8 cellular contexts compared by ENCODE assay signal in the genomic region with DNA sequence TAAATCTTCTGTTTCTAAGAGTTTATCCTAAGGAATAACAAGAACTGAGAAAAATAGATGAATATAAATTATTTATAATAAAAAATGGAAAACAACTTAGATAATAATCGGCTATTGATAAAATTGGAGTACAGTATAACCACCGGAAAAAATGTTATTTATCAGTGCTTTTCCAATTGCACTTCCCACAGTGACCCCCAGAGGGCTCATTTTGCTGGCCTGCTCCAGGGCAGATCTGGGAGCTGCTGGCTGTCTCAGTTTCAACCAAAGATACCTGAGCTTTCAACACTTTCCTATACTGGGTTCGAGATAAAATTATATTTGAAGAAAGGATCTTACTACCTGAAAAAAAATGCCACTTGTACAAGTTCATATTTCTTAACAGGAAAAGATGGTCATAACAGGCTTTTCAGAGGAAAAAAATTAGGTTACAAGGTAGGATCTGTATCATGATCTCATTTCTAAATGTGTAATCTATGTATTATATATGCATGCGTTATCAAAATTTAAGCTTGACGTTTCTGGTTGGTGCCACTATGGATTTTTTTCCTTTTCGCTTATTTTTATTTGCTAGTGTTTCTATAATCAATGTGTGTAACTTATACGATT.
DNase-seq lines count a peak whose midpoint lies in the region; ATAC-seq, FAIRE-seq and TF ChIP-seq lines count a peak whose summit lies in the region.

No MANE protein-coding gene starts in this region.

- ATAC-seq in GM21526 (IDR thresholded peaks at IDR 0.05; ENCODE audit: low FRiP score, unreplicated experiment) (peak; percentile 89), T-cell (replicated peaks in 1 of 4) (peak in 3 of 4 experiments; percentile 35 to 66 (median 49)), K562 (peak; percentile 87)

- H3K9me3 ChIP-seq in K562 (replicated peaks; ENCODE audit: control insufficient read depth, insufficient read depth, low read depth, low read length): no peaks in the 10 kb centered on the region

- peaks cover 0 to 3% of the 10 kb centered on the region in 2 donors for H3K27me3 Mint-ChIP-seq in T-cell

- POLR2A ChIA-PET in T-cell (lab: Charles Lee) (no interaction called here), K562 (lab: Yijun Ruan, JAX) (interaction anchor here (0.6 to 1.0 kb wide), 3 partner anchors 11 to 313 kb away, joined by 3 to 5 read pairs (median 4); no protein-coding TSS in a partner anchor)

- H3K27ac ChIP-seq in KMS-11: no peak overlapping the region
- no peak overlapping the region for H3K27ac ChIP-seq in K562 (ENCODE audit: extremely low read depth, low read depth, low read length)

- DNase-seq in GM03348 (ENCODE audit: low spot score): peak; percentile 77
- peak in 29 of 34 experiments; percentile 6 to 54 (median 28) for DNase-seq in T-cell
- peak; percentile 62 to 71 (median 65) for DNase-seq in K562 (ENCODE audit: extremely low read depth in 1 of 4, low spot score in 3 of 4)
- peak; percentile 48 for DNase-seq in iris pigment epithelial cell (ENCODE audit: low read depth)
- DNase-seq in stimulated activated CD4-positive, alpha-beta T cell treated with anti-CD3 and anti-CD28 coated beads, Interleukin-4, amount 100 ng/mL, for 1 hour: peak; percentile 51
- DNase-seq in T1000 (lab: John Stamatoyannopoulos, UW): no peak

- peaks cover 10% of the 10 kb centered on the region for H3K4me1 ChIP-seq in KMS-11 (ENCODE audit: low read depth, poor library complexity, severe bottlenecking)
- no peaks in the 10 kb centered on the region for H3K4me1 ChIP-seq in K562 (replicated peaks in 1 of 2; ENCODE audit: control insufficient read depth in 2 of 2, insufficient read depth in 2 of 2, low read length in 2 of 2)

- TF ChIP-seq CTCF in KMS-11 (conservative IDR thresholded peaks at IDR 0.05; ENCODE audit: low read depth, low read length) (peak; percentile 97), K562 (IDR thresholded peaks at IDR 0.05 in 2 of 3, conservative IDR thresholded peaks at IDR 0.05 in 1 of 3; ENCODE audit: insufficient read depth in 2 of 3, low read depth in 1 of 3, low read length in 3 of 3) (peak; percentile 73 to 83 (median 74))

- H3K4me3 ChIP-seq in KMS-11 (IDR thresholded peaks at IDR 0.05; ENCODE audit: insufficient read depth, low read depth, low read length) (no peak overlapping the region), K562 (no peak overlapping the region)

- no peaks in the 10 kb centered on the region for H3K9me3 Mint-ChIP-seq in T-cell

- H3K9ac ChIP-seq in KMS-11: no peak overlapping the region
- no peak overlapping the region for H3K9ac ChIP-seq in K562 (ENCODE audit: insufficient read depth in 1 of 2, low read depth in 2 of 2, low read length in 2 of 2)

- in situ Hi-C loops in K562 (cut with MboI): no loop called here

- H3K27me3 ChIP-seq in KMS-11 (ENCODE audit: insufficient read depth, low read depth) (no peaks in the 10 kb centered on the region), K562 (ENCODE audit: control insufficient read depth in 2 of 2, insufficient read depth in 2 of 2, low read length in 2 of 2) (no peaks in the 10 kb centered on the region; a peak in 1 of 5 replicates)

- H3K4me3 Mint-ChIP-seq in T-cell: no peak overlapping the region

- no peaks in the 10 kb centered on the region for H3K79me2 ChIP-seq in KMS-11 (ENCODE audit: insufficient read depth, low read depth)
- H3K79me2 ChIP-seq in K562 (ENCODE audit: control insufficient read depth, insufficient read depth, low read length): no peaks in the 10 kb centered on the region

- no peak overlapping the region for H3K27ac Mint-ChIP-seq in T-cell

- H3K4me1 Mint-ChIP-seq in T-cell: no peaks in the 10 kb centered on the region

- H3K4me2 ChIP-seq in KMS-11 (peak overlapping the region; percentile 26; the same call in 1 of the 2 replicates), K562 (ENCODE audit: insufficient read depth, low read length) (no peak overlapping the region)

- H3K36me3 ChIP-seq in KMS-11 (ENCODE audit: insufficient read depth) (no peaks in the 10 kb centered on the region), K562 (ENCODE audit: control insufficient read depth, insufficient read depth, low read length) (no peaks in the 10 kb centered on the region)

- CTCF ChIA-PET in T-cell (lab: Charles Lee): interaction anchor here (0.7 to 1.5 kb wide), 5 partner anchors 13 to 697 kb away, joined by 3 to 6 read pairs (median 4); no protein-coding TSS in a partner anchor
- CTCF ChIA-PET in K562 (lab: Yijun Ruan, JAX; ENCODE audit: low intra/inter-chr PET ratio): interaction anchor here (0.8 to 1.8 kb wide), 2 partner anchors 105 to 212 kb away, joined by 3 to 8 read pairs; partner anchors contain the start of gene DPY19L1

- no peak for TF ChIP-seq POLR2A in K562 (conservative IDR thresholded peaks at IDR 0.05)

- intact Hi-C loops in K562 (cut with micrococcal nuclease): loop anchor here (1.0 to 10.0 kb wide), 3 partner anchors 104 to 801 kb away; no protein-coding TSS in a partner anchor

- TF ChIP-seq EP300 in K562 (IDR thresholded peaks at IDR 0.05; ENCODE audit: low read length): no peak

- TF ChIP-seq RAD21 in K562 (CRISPR knock-in tag; conservative IDR thresholded peaks at IDR 0.05 in 1 of 2, IDR thresholded peaks at IDR 0.05 in 1 of 2): peak; percentile 69 to 72

- H2AFZ ChIP-seq in KMS-11 (ENCODE audit: low read depth): no peak overlapping the region
- no peak overlapping the region for H2AFZ ChIP-seq in K562 (ENCODE audit: low read depth, low read length)

- no peaks in the 10 kb centered on the region for H4K20me1 ChIP-seq in KMS-11 (ENCODE audit: insufficient read depth)
- no peaks in the 10 kb centered on the region for H4K20me1 ChIP-seq in K562 (replicated peaks; ENCODE audit: control insufficient read depth, insufficient read depth, low read length)

- no peaks in the 10 kb centered on the region for H3K9me1 ChIP-seq in K562 (ENCODE audit: control insufficient read depth, insufficient read depth, low read length)

- peak; percentile 82 for FAIRE-seq in K562 (lab: Jason Lieb, UNC)

- BruUV-seq in K562 (replicated peaks; lab: Mats Ljungman, UMichigan): no TSS peak

- WGBS in K562 (ENCODE audit: insufficient coverage, low coverage, missing lambda C conversion rate): 3% methylated on average over 7 of the region's 7 CpGs

- H3K36me3 Mint-ChIP-seq in T-cell: no peaks in the 10 kb centered on the region

TF ChIP-seq in K562, 482 proteins besides CTCF, POLR2A, EP300 and RAD21:
- TF ChIP-seq SMC3 (conservative IDR thresholded peaks at IDR 0.05; ENCODE audit: insufficient read depth, low read depth, low read length): peak; percentile 78
- TF ChIP-seq XRCC5 (IDR thresholded peaks at IDR 0.05; ENCODE audit: low read depth, low read length): 0 out of 2 replicates have a peak, but pooled peaks have one; percentile 29
- peak; percentile 54; the same call in 1 of the 2 replicates for TF ChIP-seq DEAF1 (CRISPR knock-in tag; IDR thresholded peaks at IDR 0.05)
- TF ChIP-seq, protein P1, sequence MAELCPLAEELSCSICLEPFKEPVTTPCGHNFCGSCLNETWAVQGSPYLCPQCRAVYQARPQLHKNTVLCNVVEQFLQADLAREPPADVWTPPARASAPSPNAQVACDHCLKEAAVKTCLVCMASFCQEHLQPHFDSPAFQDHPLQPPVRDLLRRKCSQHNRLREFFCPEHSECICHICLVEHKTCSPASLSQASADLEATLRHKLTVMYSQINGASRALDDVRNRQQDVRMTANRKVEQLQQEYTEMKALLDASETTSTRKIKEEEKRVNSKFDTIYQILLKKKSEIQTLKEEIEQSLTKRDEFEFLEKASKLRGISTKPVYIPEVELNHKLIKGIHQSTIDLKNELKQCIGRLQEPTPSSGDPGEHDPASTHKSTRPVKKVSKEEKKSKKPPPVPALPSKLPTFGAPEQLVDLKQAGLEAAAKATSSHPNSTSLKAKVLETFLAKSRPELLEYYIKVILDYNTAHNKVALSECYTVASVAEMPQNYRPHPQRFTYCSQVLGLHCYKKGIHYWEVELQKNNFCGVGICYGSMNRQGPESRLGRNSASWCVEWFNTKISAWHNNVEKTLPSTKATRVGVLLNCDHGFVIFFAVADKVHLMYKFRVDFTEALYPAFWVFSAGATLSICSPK (IDR thresholded peaks at IDR 0.05; ENCODE audit: borderline replicate concordance): no peak
